Comparison of ENCODE assay signal across 21 cellular contexts in genomic region chr7:153616808-153617207, GRCh38.
"Had no signal": no experiment of that assay in that cellular context is flagged by ENCODE, and none has a peak within 500 bp of the region (broad histone marks: within the 10 kb centered on the region; RNA-seq: fewer than 3 reads in every experiment).

No MANE protein-coding gene starts in this region.

- H3K27ac ChIP-seq: colonic mucosa, heart left ventricle, left ventricle myocardium inferior, neural progenitor cell, ovary, SK-N-MC, suprapubic skin had no signal

- H3K4me1 ChIP-seq: colonic mucosa, heart left ventricle, left ventricle myocardium inferior, neural progenitor cell, suprapubic skin had no signal

- H3K27me3 ChIP-seq: colonic mucosa, heart left ventricle, neural progenitor cell, ovary, sigmoid colon, suprapubic skin had no signal

- H3K36me3 ChIP-seq: colonic mucosa, heart left ventricle, left ventricle myocardium inferior, neural progenitor cell, ovary, sigmoid colon, suprapubic skin had no signal

- DNase-seq: activated CD4-positive, alpha-beta memory T cell treated with anti-CD3 and anti-CD28 coated beads for 36 hours; activated CD4-positive, alpha-beta T cell treated with anti-CD3 and anti-CD28 coated beads for 36 hours; activated CD8-positive, alpha-beta memory T cell treated with anti-CD3 and anti-CD28 coated beads, Interleukin-2, amount 10 ng/mL, durations not matched to agents 7 days and 5 days; activated naive CD4-positive, alpha-beta T cell treated with Interleukin-2 at 50 U/mL for 16 hours; activated naive CD8-positive, alpha-beta T cell treated with anti-CD3 and anti-CD28 coated beads, Interleukin-2, amount 10 ng/mL, durations not matched to agents 7 days and 5 days; colonic mucosa; erythroblast; heart left ventricle; left ventricle myocardium inferior; mammary epithelial cell; naive B cell; ovary; sigmoid colon had no signal

- H3K9ac ChIP-seq: neural progenitor cell had no signal

- H3K9me3 Mint-ChIP-seq: activated naive CD8-positive, alpha-beta T cell treated with anti-CD3 and anti-CD28 coated beads, Interleukin-2, amount 10 ng/mL, durations not matched to agents 7 days and 5 days had no signal

- H3K27ac Mint-ChIP-seq: activated CD4-positive, alpha-beta memory T cell treated with anti-CD3 and anti-CD28 coated beads for 36 hours; activated CD4-positive, alpha-beta T cell treated with anti-CD3 and anti-CD28 coated beads for 36 hours; activated CD8-positive, alpha-beta memory T cell treated with anti-CD3 and anti-CD28 coated beads, Interleukin-2, amount 10 ng/mL, durations not matched to agents 7 days and 5 days; activated naive CD8-positive, alpha-beta T cell treated with anti-CD3 and anti-CD28 coated beads, Interleukin-2, amount 10 ng/mL, durations not matched to agents 7 days and 5 days; activated T-helper 2 cell treated with anti-CD3 and anti-CD28 coated beads, Interferon-gamma antibody, Interleukin-2, Interleukin-4, amounts not matched to agents 10 μg/mL and 5 μg/mL and 100 μg/mL, durations not matched to agents 14 hours and 24 hours and 36 hours; brain; naive B cell; neural progenitor cell; stimulated activated naive CD8-positive, alpha-beta T cell treated with anti-CD3 and anti-CD28 coated beads, Interleukin-15, Interleukin-2, amounts not matched to agents 100 ng/mL and 50 ng/mL, for 24 hours; type B pancreatic cell; WTC11 had no signal

- H3K27me3 Mint-ChIP-seq: activated CD4-positive, alpha-beta memory T cell treated with anti-CD3 and anti-CD28 coated beads for 36 hours; activated CD4-positive, alpha-beta T cell treated with anti-CD3 and anti-CD28 coated beads for 36 hours; activated CD8-positive, alpha-beta memory T cell treated with anti-CD3 and anti-CD28 coated beads, Interleukin-2, amount 10 ng/mL, durations not matched to agents 7 days and 5 days; activated naive CD8-positive, alpha-beta T cell treated with anti-CD3 and anti-CD28 coated beads, Interleukin-2, amount 10 ng/mL, durations not matched to agents 7 days and 5 days; naive B cell; stimulated activated naive CD8-positive, alpha-beta T cell treated with anti-CD3 and anti-CD28 coated beads, Interleukin-15, Interleukin-2, amounts not matched to agents 100 ng/mL and 50 ng/mL, for 24 hours; type B pancreatic cell had no signal

- H3K4me3 ChIP-seq: colonic mucosa, heart left ventricle, left ventricle myocardium inferior, neural progenitor cell, ovary, sigmoid colon, SK-N-MC, suprapubic skin had no signal

- H3K4me1 Mint-ChIP-seq: activated CD4-positive, alpha-beta T cell treated with anti-CD3 and anti-CD28 coated beads for 36 hours; activated CD8-positive, alpha-beta memory T cell treated with anti-CD3 and anti-CD28 coated beads, Interleukin-2, amount 10 ng/mL, durations not matched to agents 7 days and 5 days; activated naive CD8-positive, alpha-beta T cell treated with anti-CD3 and anti-CD28 coated beads, Interleukin-2, amount 10 ng/mL, durations not matched to agents 7 days and 5 days; brain; naive B cell; WTC11 had no signal

- H3K36me3 Mint-ChIP-seq: activated CD4-positive, alpha-beta memory T cell treated with anti-CD3 and anti-CD28 coated beads for 36 hours; activated CD8-positive, alpha-beta memory T cell treated with anti-CD3 and anti-CD28 coated beads, Interleukin-2, amount 10 ng/mL, durations not matched to agents 7 days and 5 days; activated naive CD8-positive, alpha-beta T cell treated with anti-CD3 and anti-CD28 coated beads, Interleukin-2, amount 10 ng/mL, durations not matched to agents 7 days and 5 days; brain; naive B cell; neural progenitor cell; type B pancreatic cell had no signal

- H3K9me3 ChIP-seq: colonic mucosa, heart left ventricle, left ventricle myocardium inferior, ovary had no signal

- H3K4me3 Mint-ChIP-seq: activated CD4-positive, alpha-beta memory T cell treated with anti-CD3 and anti-CD28 coated beads for 36 hours; activated CD4-positive, alpha-beta T cell treated with anti-CD3 and anti-CD28 coated beads for 36 hours; activated CD8-positive, alpha-beta memory T cell treated with anti-CD3 and anti-CD28 coated beads, Interleukin-2, amount 10 ng/mL, durations not matched to agents 7 days and 5 days; activated naive CD8-positive, alpha-beta T cell treated with anti-CD3 and anti-CD28 coated beads, Interleukin-2, amount 10 ng/mL, durations not matched to agents 7 days and 5 days; brain; naive B cell; neural progenitor cell; stimulated activated naive CD8-positive, alpha-beta T cell treated with anti-CD3 and anti-CD28 coated beads, Interleukin-15, Interleukin-2, amounts not matched to agents 100 ng/mL and 50 ng/mL, for 24 hours; type B pancreatic cell; WTC11 had no signal
